26 cellular contexts compared by ENCODE assay signal in the genomic region with DNA sequence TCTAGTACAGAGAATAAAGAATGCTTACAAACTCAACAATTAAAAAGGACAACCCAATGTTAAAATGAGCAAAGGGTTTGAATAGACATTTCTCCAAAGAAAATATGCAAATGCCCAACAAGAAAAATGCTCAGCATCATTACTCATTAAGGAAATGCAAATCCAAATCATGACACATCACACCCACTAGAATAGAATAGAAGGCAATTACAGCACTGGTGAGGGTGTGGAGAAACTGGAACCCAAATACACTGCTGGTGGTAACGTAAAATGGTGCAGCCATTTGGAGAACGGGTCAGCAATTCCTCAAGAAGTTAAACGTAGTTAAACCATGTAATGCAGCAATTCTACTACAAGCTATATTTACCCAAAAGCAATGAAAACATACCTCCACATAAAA. TPM values are rescaled to one million over a fixed set of nuclear protein-coding genes. Genes with fewer than 3 reads are reported as not detected.
DNase-seq lines count a peak whose midpoint lies in the region; ATAC-seq, FAIRE-seq and TF ChIP-seq lines count a peak whose summit lies in the region.
"Had no signal": no experiment of that assay in that cellular context is flagged by ENCODE, and none has a peak within 500 bp of the region (broad histone marks: within the 10 kb centered on the region; RNA-seq: fewer than 3 reads in every experiment).

No MANE protein-coding gene starts in this region.

- peak overlapping the region; percentile 18 for H3K27ac Mint-ChIP-seq in activated T-cell treated with anti-CD3 and anti-CD28 coated beads, Interleukin-2, amount 50 U/mL, for 24 hours
- H3K27ac Mint-ChIP-seq in activated T-cell treated with anti-CD3 and anti-CD28 coated beads, Interleukin-2, amount 50 U/mL, for 72 hours, result no peak overlapping the region
- H3K27ac Mint-ChIP-seq in stimulated activated effector memory CD8-positive, alpha-beta T cell treated with anti-CD3 and anti-CD28 coated beads, Interleukin-12 subunit alpha, Interleukin-12 subunit beta, amount 100 ng/mL, for 72 hours, result no peak overlapping the region
- H3K27ac Mint-ChIP-seq in CD8-positive, alpha-beta memory T cell, result peak overlapping the region in 1 of 8 donors; percentile 17
- H3K27ac Mint-ChIP-seq: GM23338, H9 had no signal

- H3K4me1 ChIP-seq in CD8-positive, alpha-beta memory T cell (ENCODE audit: insufficient read depth, low read length), result no peaks in the 10 kb centered on the region
- H3K4me1 ChIP-seq: SJSA1 had no signal

- no peak for TF ChIP-seq CTCF in bronchial epithelial cell (IDR thresholded peaks at IDR 0.05; ENCODE audit: insufficient read depth, low read length, severe bottlenecking)

- H3K4me3 ChIP-seq in bronchial epithelial cell (ENCODE audit: low read depth, low read length), result no peak overlapping the region
- H3K4me3 ChIP-seq in CD8-positive, alpha-beta memory T cell (ENCODE audit: low read length), result no peak overlapping the region
- H3K4me3 ChIP-seq: BLaER1, GM23338, PC-9, SJSA1 had no signal

- no peak for DNase-seq in activated T-cell treated with anti-CD3 and anti-CD28 coated beads, Interleukin-2, amount 50 U/mL, for 24 hours
- DNase-seq in activated T-cell treated with anti-CD3 and anti-CD28 coated beads, Interleukin-2, amount 50 U/mL, for 72 hours, result no peak
- DNase-seq in M059J (ENCODE audit: low read depth), result peak; percentile 3
- peak; percentile 36 for DNase-seq in bronchial epithelial cell (ENCODE audit: low read depth)
- DNase-seq in stimulated activated effector memory CD8-positive, alpha-beta T cell treated with anti-CD3 and anti-CD28 coated beads, Interleukin-12 subunit alpha, Interleukin-12 subunit beta, amount 100 ng/mL, for 72 hours (ENCODE audit: low spot score in 2 of 2), result no peak
- DNase-seq in CD8-positive, alpha-beta memory T cell, result no peak
- DNase-seq in foreskin melanocyte, result no peak
- DNase-seq: CD4-positive, CD25-positive, alpha-beta regulatory T cell; H9; MV-4-11; NCI-H1105; NCI-H1436 treated with DMSO at 0.1 percent for 48 hours; NCI-H1930; NCI-H2107; NCI-H524; NCI-H82; NK-92 treated with Interleukin-12 subunit alpha and Interleukin-12 subunit beta, amount 100 ng/mL, for 24 hours; PC-9; Right ventricle myocardium superior; RPMI8226 had no signal

- FAIRE-seq in bronchial epithelial cell (lab: Jason Lieb, UNC), result no peak
- FAIRE-seq: A204.1, D721Med, GM18507 had no signal

- H3K36me3 ChIP-seq in bronchial epithelial cell (ENCODE audit: control insufficient read depth, insufficient read depth, low read length), result peaks cover 4% of the 10 kb centered on the region
- H3K36me3 ChIP-seq in CD8-positive, alpha-beta memory T cell (ENCODE audit: insufficient read depth, low read length), result peaks cover 6% of the 10 kb centered on the region
- H3K36me3 ChIP-seq: SJSA1 had no signal

- no peaks in the 10 kb centered on the region for H3K27me3 Mint-ChIP-seq in activated T-cell treated with anti-CD3 and anti-CD28 coated beads, Interleukin-2, amount 50 U/mL, for 24 hours
- H3K27me3 Mint-ChIP-seq in activated T-cell treated with anti-CD3 and anti-CD28 coated beads, Interleukin-2, amount 50 U/mL, for 72 hours (ENCODE audit: low read depth), result no peaks in the 10 kb centered on the region
- no peaks in the 10 kb centered on the region for H3K27me3 Mint-ChIP-seq in CD8-positive, alpha-beta memory T cell
- H3K27me3 Mint-ChIP-seq: CD4-positive, CD25-positive, alpha-beta regulatory T cell had no signal

- no peaks in the 10 kb centered on the region for H3K9me3 ChIP-seq in CD8-positive, alpha-beta memory T cell (ENCODE audit: low read length)
- H3K9me3 ChIP-seq: SJSA1 had no signal

- CTCF ChIA-PET in CD8-positive, alpha-beta memory T cell (lab: Charles Lee), result no interaction called here

- POLR2A ChIA-PET in CD8-positive, alpha-beta memory T cell (lab: Charles Lee), result no interaction called here

- H3K27me3 ChIP-seq in bronchial epithelial cell (ENCODE audit: control insufficient read depth, insufficient read depth, low read length), result no peaks in the 10 kb centered on the region
- H3K27me3 ChIP-seq in CD8-positive, alpha-beta memory T cell (ENCODE audit: insufficient read depth, low read length, poor library complexity, severe bottlenecking), result no peaks in the 10 kb centered on the region
- H3K27me3 ChIP-seq: BLaER1, SJSA1 had no signal

- no peak overlapping the region for H3K4me3 Mint-ChIP-seq in activated T-cell treated with anti-CD3 and anti-CD28 coated beads, Interleukin-2, amount 50 U/mL, for 24 hours
- H3K4me3 Mint-ChIP-seq in activated T-cell treated with anti-CD3 and anti-CD28 coated beads, Interleukin-2, amount 50 U/mL, for 72 hours, result no peak overlapping the region
- H3K4me3 Mint-ChIP-seq in stimulated activated effector memory CD8-positive, alpha-beta T cell treated with anti-CD3 and anti-CD28 coated beads, Interleukin-12 subunit alpha, Interleukin-12 subunit beta, amount 100 ng/mL, for 72 hours, result no peak overlapping the region
- no peak overlapping the region for H3K4me3 Mint-ChIP-seq in CD8-positive, alpha-beta memory T cell
- H3K4me3 Mint-ChIP-seq: CD4-positive, CD25-positive, alpha-beta regulatory T cell; GM23338; H9 had no signal

- H3K27ac ChIP-seq in CD8-positive, alpha-beta memory T cell (ENCODE audit: low read depth, low read length), result no peak overlapping the region
- H3K27ac ChIP-seq: BLaER1, PC-9, SJSA1 had no signal

- no peak for ATAC-seq in activated T-cell treated with anti-CD3 and anti-CD28 coated beads, Interleukin-2, amount 50 U/mL, for 72 hours (replicated peaks in 1 of 2)
- ATAC-seq in stimulated activated effector memory CD8-positive, alpha-beta T cell treated with anti-CD3 and anti-CD28 coated beads, Interleukin-12 subunit alpha, Interleukin-12 subunit beta, amount 100 ng/mL, for 72 hours, result peak; percentile 61
- ATAC-seq: GM23338 had no signal

- H3K36me3 Mint-ChIP-seq in activated T-cell treated with anti-CD3 and anti-CD28 coated beads, Interleukin-2, amount 50 U/mL, for 24 hours (ENCODE audit: low read depth), result peaks cover 63% of the 10 kb centered on the region
- peaks cover 2 to 4% of the 10 kb centered on the region in 2 donors for H3K36me3 Mint-ChIP-seq in activated T-cell treated with anti-CD3 and anti-CD28 coated beads, Interleukin-2, amount 50 U/mL, for 72 hours (ENCODE audit: insufficient read depth in 2 of 2)
- peaks cover 91% of the 10 kb centered on the region for H3K36me3 Mint-ChIP-seq in stimulated activated effector memory CD8-positive, alpha-beta T cell treated with anti-CD3 and anti-CD28 coated beads, Interleukin-12 subunit alpha, Interleukin-12 subunit beta, amount 100 ng/mL, for 72 hours
- H3K36me3 Mint-ChIP-seq in CD8-positive, alpha-beta memory T cell, result peaks cover 0 to 86% (median 19%) of the 10 kb centered on the region in 3 donors

- H3K4me1 Mint-ChIP-seq in activated T-cell treated with anti-CD3 and anti-CD28 coated beads, Interleukin-2, amount 50 U/mL, for 24 hours (ENCODE audit: low read depth), result peaks cover 26% of the 10 kb centered on the region
- peaks cover 7% of the 10 kb centered on the region for H3K4me1 Mint-ChIP-seq in activated T-cell treated with anti-CD3 and anti-CD28 coated beads, Interleukin-2, amount 50 U/mL, for 72 hours (ENCODE audit: low read depth)
- H3K4me1 Mint-ChIP-seq in stimulated activated effector memory CD8-positive, alpha-beta T cell treated with anti-CD3 and anti-CD28 coated beads, Interleukin-12 subunit alpha, Interleukin-12 subunit beta, amount 100 ng/mL, for 72 hours, result no peaks in the 10 kb centered on the region
- no peaks in the 10 kb centered on the region for H3K4me1 Mint-ChIP-seq in CD8-positive, alpha-beta memory T cell
- H3K4me1 Mint-ChIP-seq: GM23338, H9 had no signal

- no peaks in the 10 kb centered on the region for H3K9me3 Mint-ChIP-seq in activated T-cell treated with anti-CD3 and anti-CD28 coated beads, Interleukin-2, amount 50 U/mL, for 24 hours
- no peaks in the 10 kb centered on the region for H3K9me3 Mint-ChIP-seq in activated T-cell treated with anti-CD3 and anti-CD28 coated beads, Interleukin-2, amount 50 U/mL, for 72 hours
- H3K9me3 Mint-ChIP-seq in stimulated activated effector memory CD8-positive, alpha-beta T cell treated with anti-CD3 and anti-CD28 coated beads, Interleukin-12 subunit alpha, Interleukin-12 subunit beta, amount 100 ng/mL, for 72 hours, result no peaks in the 10 kb centered on the region
- H3K9me3 Mint-ChIP-seq in CD8-positive, alpha-beta memory T cell, result no peaks in the 10 kb centered on the region
- H3K9me3 Mint-ChIP-seq: CD4-positive, CD25-positive, alpha-beta regulatory T cell; GM23338; H9 had no signal

RNA-seq across cellular contexts. Expression of a gene that starts 53.8 kb away (rescaled TPM):
- total RNA-seq in activated T-cell treated with anti-CD3 and anti-CD28 coated beads, Interleukin-2, amount 50 U/mL, for 72 hours, result 10 to 100 TPM; 28.1 to 39.2 TPM
- total RNA-seq in M059J (2014; rRNA removed; shearing (Covaris generic)), result 0.64 and 0.69 TPM in 2 replicates
- total RNA-seq in bronchial epithelial cell, result 14.7 and 22.1 TPM in 2 replicates
- 1 to 10 TPM; 8.2 to 8.5 TPM for total RNA-seq in CD8-positive, alpha-beta memory T cell
- 3.5 TPM for polyA plus RNA-seq in CD8-positive, alpha-beta memory T cell

Comparison
In these comparisons a context has a peak if more than half of its experiments do, and no peak if none do; other contexts are left out.
1. DNase-seq: peak in M059J (single experiment) and bronchial epithelial cell (single experiment); none in activated T-cell treated with anti-CD3 and anti-CD28 coated beads, Interleukin-2, amount 50 U/mL, for 24 hours (single experiment), activated T-cell treated with anti-CD3 and anti-CD28 coated beads, Interleukin-2, amount 50 U/mL, for 72 hours (0 of 2), stimulated activated effector memory CD8-positive, alpha-beta T cell treated with anti-CD3 and anti-CD28 coated beads, Interleukin-12 subunit alpha, Interleukin-12 subunit beta, amount 100 ng/mL, for 72 hours (0 of 2), CD8-positive, alpha-beta memory T cell (0 of 5) and foreskin melanocyte (single experiment).